In genomic region chr2:47272905-47273758, GRCh38 we compare ENCODE assay signal across 8 cellular contexts.
DNase-seq lines count a peak whose midpoint lies in the region; ATAC-seq and TF ChIP-seq lines count a peak whose summit lies in the region.

No MANE protein-coding gene starts in this region.

- POLR2A ChIA-PET in HCT116 (lab: Charles Lee), result no interaction called here

- TF ChIP-seq CTCF in HCT116 (IDR thresholded peaks at IDR 0.05 in 2 of 3, conservative IDR thresholded peaks at IDR 0.05 in 1 of 3; ENCODE audit: borderline replicate concordance in 1 of 3, insufficient read depth in 1 of 3, low read depth in 2 of 3, low read length in 2 of 3) (no peak), WERI-Rb-1 (IDR thresholded peaks at IDR 0.05; ENCODE audit: low read depth, low read length) (no peak)

- H3K36me3 ChIP-seq in HCT116 (ENCODE audit: control insufficient read depth in 1 of 2, insufficient read depth in 2 of 2, low read length in 2 of 2), result no peaks in the 10 kb centered on the region
- H3K36me3 ChIP-seq in WERI-Rb-1, result no peaks in the 10 kb centered on the region
- H3K36me3 ChIP-seq in skeletal muscle tissue (ENCODE audit: control insufficient read depth in 3 of 3, insufficient read depth in 3 of 3, low read length in 3 of 3), result no peaks in the 10 kb centered on the region

- intact Hi-C loops in HCT116 (cut with micrococcal nuclease), result loop anchor here (5.0 kb wide), 1 partner anchor 256 kb away; no protein-coding TSS in a partner anchor
- intact Hi-C loops in right cardiac atrium (cut with DNase I), result loop anchor here in 2 of 4 donors (5.0 kb wide), 2 partner anchors 39 to 291 kb away; no protein-coding TSS in a partner anchor

- H3K27me3 ChIP-seq in HCT116 (ENCODE audit: insufficient read depth, low read length), result no peaks in the 10 kb centered on the region
- H3K27me3 ChIP-seq in WERI-Rb-1 (ENCODE audit: insufficient read depth, low read depth, severe bottlenecking), result no peaks in the 10 kb centered on the region
- no peaks in the 10 kb centered on the region for H3K27me3 ChIP-seq in right cardiac atrium (ENCODE audit: control insufficient read depth, insufficient read depth)
- no peaks in the 10 kb centered on the region for H3K27me3 ChIP-seq in skeletal muscle tissue (ENCODE audit: control insufficient read depth in 3 of 3, insufficient read depth in 3 of 3, low read length in 3 of 3)

- no peak for TF ChIP-seq POLR2A in HCT116 (IDR thresholded peaks at IDR 0.05; ENCODE audit: borderline replicate concordance, extremely low read depth, insufficient read depth, insufficient read length)

- RAD21 ChIA-PET in HCT116 (lab: Charles Lee; ENCODE audit: low non-redundant PET in 1 of 2, low total read pairs in 2 of 2, uncharacterized antibody in 2 of 2, unreplicated experiment in 2 of 2), result no interaction called here

- no peak for TF ChIP-seq RAD21 in HCT116 (IDR thresholded peaks at IDR 0.05; ENCODE audit: low read depth)

- no peak overlapping the region for H3K27ac Mint-ChIP-seq in activated CD8-positive, alpha-beta memory T cell treated with anti-CD3 and anti-CD28 coated beads, Interleukin-2, amount 10 ng/mL, durations not matched to agents 7 days and 5 days

- H3K79me2 ChIP-seq in HCT116 (ENCODE audit: insufficient read depth, low read length), result no peaks in the 10 kb centered on the region

- no peaks in the 10 kb centered on the region for H3K9me3 ChIP-seq in HCT116 (ENCODE audit: control insufficient read depth in 1 of 2, insufficient read depth in 1 of 2, low read depth in 1 of 2, low read length in 2 of 2)
- H3K9me3 ChIP-seq in WERI-Rb-1 (ENCODE audit: severe bottlenecking), result no peaks in the 10 kb centered on the region
- H3K9me3 ChIP-seq in right cardiac atrium (ENCODE audit: control insufficient read depth, low read length), result no peaks in the 10 kb centered on the region
- no peaks in the 10 kb centered on the region for H3K9me3 ChIP-seq in skeletal muscle tissue (ENCODE audit: control insufficient read depth in 3 of 3, low read length in 3 of 3)

- no peak for DNase-seq in HCT116 (ENCODE audit: low read depth, low spot score)
- peak; percentile 50 for DNase-seq in WERI-Rb-1
- no peak for DNase-seq in right cardiac atrium
- DNase-seq in activated CD8-positive, alpha-beta memory T cell treated with anti-CD3 and anti-CD28 coated beads for 24 hours, result no peak
- DNase-seq in SK-N-DZ (ENCODE audit: low spot score), result no peak
- DNase-seq in activated CD8-positive, alpha-beta memory T cell treated with anti-CD3 and anti-CD28 coated beads, Interleukin-2, amount 10 ng/mL, durations not matched to agents 7 days and 5 days, result no peak

- no peaks in the 10 kb centered on the region for H3K9me2 ChIP-seq in HCT116 (ENCODE audit: insufficient read depth)

- no peak overlapping the region for H3K4me3 Mint-ChIP-seq in activated CD8-positive, alpha-beta memory T cell treated with anti-CD3 and anti-CD28 coated beads, Interleukin-2, amount 10 ng/mL, durations not matched to agents 7 days and 5 days

- H3K4me1 ChIP-seq in HCT116 (ENCODE audit: control insufficient read depth in 1 of 2, insufficient read depth in 2 of 2, low read length in 2 of 2), result peaks cover 8 to 35% of the 10 kb centered on the region in 2 experiments; a peak in 3 of 4 replicates
- peaks cover 11% of the 10 kb centered on the region for H3K4me1 ChIP-seq in right cardiac atrium (ENCODE audit: control insufficient read depth, insufficient read depth, low read length)
- peaks cover 24 to 40% (median 38%) of the 10 kb centered on the region in 3 donors for H3K4me1 ChIP-seq in skeletal muscle tissue (ENCODE audit: control insufficient read depth in 3 of 3, insufficient read depth in 3 of 3, low read length in 3 of 3)

- no peaks in the 10 kb centered on the region for H3K9me3 Mint-ChIP-seq in activated CD8-positive, alpha-beta memory T cell treated with anti-CD3 and anti-CD28 coated beads, Interleukin-2, amount 10 ng/mL, durations not matched to agents 7 days and 5 days (ENCODE audit: low read depth)

- H3K27me3 Mint-ChIP-seq in activated CD8-positive, alpha-beta memory T cell treated with anti-CD3 and anti-CD28 coated beads, Interleukin-2, amount 10 ng/mL, durations not matched to agents 7 days and 5 days, result no peaks in the 10 kb centered on the region

- H3K9ac ChIP-seq in HCT116 (ENCODE audit: low read length) (peak overlapping the region; percentile 56), skeletal muscle tissue (ENCODE audit: low read depth in 1 of 3, low read length in 3 of 3) (peak overlapping the region; percentile 6 to 70 (median 54))

- H3K36me3 Mint-ChIP-seq in activated CD8-positive, alpha-beta memory T cell treated with anti-CD3 and anti-CD28 coated beads, Interleukin-2, amount 10 ng/mL, durations not matched to agents 7 days and 5 days, result no peaks in the 10 kb centered on the region

- H4K20me1 ChIP-seq in HCT116 (ENCODE audit: insufficient read depth), result no peaks in the 10 kb centered on the region

- H3K4me1 Mint-ChIP-seq in activated CD8-positive, alpha-beta memory T cell treated with anti-CD3 and anti-CD28 coated beads, Interleukin-2, amount 10 ng/mL, durations not matched to agents 7 days and 5 days, result peaks cover 2% of the 10 kb centered on the region

- BruUV-seq in HCT116 (replicated peaks; lab: Mats Ljungman, UMichigan), result TSS peak; percentile 67

- CTCF ChIA-PET in HCT116 (lab: Charles Lee), result interaction anchor here (1.1 kb wide), 1 partner anchor 9 kb away, joined by 3 read pairs; no protein-coding TSS in a partner anchor
- CTCF ChIA-PET in activated CD8-positive, alpha-beta memory T cell treated with anti-CD3 and anti-CD28 coated beads, Interleukin-2, amount 10 ng/mL, durations not matched to agents 7 days and 5 days (lab: Charles Lee), result interaction anchor here (1.0 to 1.6 kb wide), 8 partner anchors 12 to 343 kb away, joined by 3 to 5 read pairs (median 4); no protein-coding TSS in a partner anchor

- WGBS in right cardiac atrium, result 73% methylated on average over 18 of the region's 18 CpGs

- H3K27ac ChIP-seq in HCT116 (ENCODE audit: low read depth, low read length), result no peak overlapping the region
- H3K27ac ChIP-seq in WERI-Rb-1, result peak overlapping the region; percentile 66
- peak overlapping the region; percentile 45 for H3K27ac ChIP-seq in right cardiac atrium (ENCODE audit: low read length)
- peak overlapping the region; percentile 81 for H3K27ac ChIP-seq in skeletal muscle tissue (ENCODE audit: low read depth, low read length)

- peak overlapping the region; percentile 29 for H2AFZ ChIP-seq in HCT116 (ENCODE audit: low read depth, low read length, poor library complexity, severe bottlenecking)

- peak overlapping the region; percentile 74 for H3K4me2 ChIP-seq in HCT116 (ENCODE audit: low read length)

- H3K4me3 ChIP-seq in HCT116 (replicated peaks in 1 of 2; ENCODE audit: low read depth in 1 of 2, low read length in 2 of 2) (peak overlapping the region; percentile 39 to 53), WERI-Rb-1 (ENCODE audit: low read depth, low read length) (no peak overlapping the region), right cardiac atrium (ENCODE audit: low read length) (peak overlapping the region; percentile 26), skeletal muscle tissue (ENCODE audit: low read length in 3 of 3) (peak overlapping the region; percentile 51 to 69 (median 57))

- no peak for ATAC-seq in HCT116
- no peak for ATAC-seq in right cardiac atrium
- ATAC-seq in GM21447 (IDR thresholded peaks at IDR 0.05; ENCODE audit: unreplicated experiment), result no peak
- ATAC-seq in activated CD8-positive, alpha-beta memory T cell treated with anti-CD3 and anti-CD28 coated beads, Interleukin-2, amount 10 ng/mL, durations not matched to agents 7 days and 5 days, result no peak

TF ChIP-seq in HCT116, 20 proteins besides CTCF, POLR2A, EP300 and RAD21:
- TF ChIP-seq SP1 (IDR thresholded peaks at IDR 0.05; ENCODE audit: low read depth) (no peak), ZFX (IDR thresholded peaks at IDR 0.05) (no peak), SRF (IDR thresholded peaks at IDR 0.05; ENCODE audit: low read depth) (no peak), EGR1 (IDR thresholded peaks at IDR 0.05; ENCODE audit: low read depth) (no peak), ATF3 (IDR thresholded peaks at IDR 0.05) (no peak), FOSL1 (IDR thresholded peaks at IDR 0.05; ENCODE audit: low read depth) (no peak), ZBTB33 (IDR thresholded peaks at IDR 0.05; ENCODE audit: extremely low read depth, insufficient replicate concordance, low read length) (no peak), ZNF274 (IDR thresholded peaks at IDR 0.05; ENCODE audit: low read depth, low read length) (no peak)
